Comparison of ENCODE assay signal across 16 cellular contexts in genomic region chr13:91154553-91154952, GRCh38.
DNase-seq lines count a peak whose midpoint lies in the region; ATAC-seq, FAIRE-seq and TF ChIP-seq lines count a peak whose summit lies in the region.
"Had no signal": no experiment of that assay in that cellular context is flagged by ENCODE, and none has a peak within 500 bp of the region (broad histone marks: within the 10 kb centered on the region; RNA-seq: fewer than 3 reads in every experiment).

No MANE protein-coding gene starts in this region.

- H3K36me3 ChIP-seq in OCI-LY7 (ENCODE audit: insufficient read depth, low read length) (no peaks in the 10 kb centered on the region), pancreas (no peaks in the 10 kb centered on the region)
- H3K36me3 ChIP-seq: HAP-1 had no signal

- CTCF ChIA-PET in OCI-LY7 (lab: Charles Lee; ENCODE audit: unreplicated experiment): no interaction called here

- no peaks in the 10 kb centered on the region for H3K27me3 ChIP-seq in pancreas

- H3K27ac ChIP-seq in OCI-LY7 (ENCODE audit: low read depth, low read length, poor library complexity, severe bottlenecking) (no peak overlapping the region), pancreas (peak overlapping the region in 2 of 4 donors; percentile 70 to 73)

- no peak overlapping the region for H3K4me2 ChIP-seq in OCI-LY7 (ENCODE audit: low read length)

- FAIRE-seq in pancreas (lab: Jason Lieb, UNC) (no peak), GM12891 (lab: Jason Lieb, UNC) (no peak)

- intact Hi-C loops in OCI-LY7 (cut with micrococcal nuclease; ENCODE audit: unreplicated experiment) (no loop called here), left ventricle myocardium superior (cut with micrococcal nuclease) (no loop called here), pancreas (cut with DNase I) (no loop called here)

- 55 to 57% methylated on average over 3 of the region's 3 CpGs for WGBS in pancreas, 2 donors

- H3K9me3 ChIP-seq in OCI-LY7 (ENCODE audit: low read length) (no peaks in the 10 kb centered on the region), pancreas (no peaks in the 10 kb centered on the region)
- H3K9me3 ChIP-seq: HAP-1 had no signal

- H3K4me3 ChIP-seq in OCI-LY7 (ENCODE audit: low read depth, low read length, poor library complexity, severe bottlenecking): no peak overlapping the region
- H3K4me3 ChIP-seq in pancreas: no peak overlapping the region
- H3K4me3 ChIP-seq: HAP-1 had no signal

- no peaks in the 10 kb centered on the region for H3K79me2 ChIP-seq in OCI-LY7 (ENCODE audit: insufficient read depth, low read depth, low read length)

- BruUV-seq in OCI-LY7 (replicated peaks; lab: Mats Ljungman, UMichigan): no TSS peak

- peak overlapping the region; percentile 5 for H2AFZ ChIP-seq in OCI-LY7 (ENCODE audit: low read length)

- no peak for TF ChIP-seq CTCF in OCI-LY7 (conservative IDR thresholded peaks at IDR 0.05; ENCODE audit: low read length)
- no peak for TF ChIP-seq CTCF in pancreas (IDR thresholded peaks at IDR 0.05)

- TF ChIP-seq POLR2A in GM19099 (IDR thresholded peaks at IDR 0.05; ENCODE audit: extremely low read depth, insufficient read length, low read depth) (peak; percentile 5), GM12891 (IDR thresholded peaks at IDR 0.05; ENCODE audit: low read depth, low read length) (no peak)

- H3K4me1 ChIP-seq in OCI-LY7 (ENCODE audit: insufficient read depth, low read length, poor library complexity, severe bottlenecking) (no peaks in the 10 kb centered on the region), pancreas (peaks cover 0 to 8% (median 0%) of the 10 kb centered on the region in 3 donors)
- H3K4me1 ChIP-seq: HAP-1 had no signal

- H3K9me2 ChIP-seq in OCI-LY7 (ENCODE audit: insufficient read depth, low read length): no peaks in the 10 kb centered on the region

- DNase-seq in OCI-LY7 (ENCODE audit: low spot score): no peak
- no peak for DNase-seq in left ventricle myocardium superior
- DNase-seq in pancreas: no peak
- no peak for DNase-seq in GM12891 (ENCODE audit: insufficient read length, low spot score)
- no peak for DNase-seq in activated CD4-positive, alpha-beta T cell treated with anti-CD3 and anti-CD28 coated beads, Interleukin-2, amount 50 U/mL, for 48 hours
- DNase-seq: activated T-cell treated with anti-CD3 and anti-CD28 coated beads, Interleukin-2, amount 50 U/mL, for 4 hours; amniotic stem cell; CD8-positive, alpha-beta T cell; naive thymus-derived CD8-positive, alpha-beta T cell; NCI-H1105 treated with DMSO at 0.1 percent for 48 hours; NCI-H526; substantia nigra had no signal

- H4K20me1 ChIP-seq in OCI-LY7 (ENCODE audit: insufficient read depth, low read length): no peaks in the 10 kb centered on the region

- ATAC-seq in left ventricle myocardium superior (peak; percentile 53), pancreas (peak; percentile 9 to 72 (median 52)), GM21717 (IDR thresholded peaks at IDR 0.05; ENCODE audit: unreplicated experiment) (no peak)
- ATAC-seq: activated CD4-positive, CD25-positive, alpha-beta regulatory T cell treated with anti-CD3 and anti-CD28 coated beads, Interleukin-2, amount 50 U/mL, for 24 hours; activated T-cell treated with anti-CD3 and anti-CD28 coated beads, Interleukin-2, amount 50 U/mL, for 4 hours; CD8-positive, alpha-beta T cell; naive thymus-derived CD8-positive, alpha-beta T cell had no signal

- POLR2A ChIA-PET in OCI-LY7 (lab: Charles Lee): interaction anchor here (0.5 to 4.7 kb wide), 10 partner anchors 8 to 382 kb away, joined by 3 to 30 read pairs (median 4); no protein-coding TSS in a partner anchor

TF ChIP-seq in GM12891, 5 proteins besides CTCF, POLR2A, EP300 and RAD21:
- TF ChIP-seq TAF1 (IDR thresholded peaks at IDR 0.05; ENCODE audit: low read depth, low read length) (no peak), POU2F2 (IDR thresholded peaks at IDR 0.05; ENCODE audit: low read depth, low read length) (no peak), SPI1 (IDR thresholded peaks at IDR 0.05; ENCODE audit: low read depth, low read length) (no peak), POLR2AphosphoS5 (IDR thresholded peaks at IDR 0.05; ENCODE audit: low read depth, low read length) (no peak), PAX5 (IDR thresholded peaks at IDR 0.05; ENCODE audit: insufficient read depth, low read length, severe bottlenecking) (no peak)
